29 cellular contexts compared by ENCODE assay signal in genomic region chr12:29962276-29963035, GRCh38.
"Had no signal": no experiment of that assay in that cellular context is flagged by ENCODE, and none has a peak within 500 bp of the region (broad histone marks: within the 10 kb centered on the region; RNA-seq: fewer than 3 reads in every experiment).

No MANE protein-coding gene starts in this region.

- H3K4me1 ChIP-seq: breast epithelium, colonic mucosa, gastrocnemius medialis, heart left ventricle had no signal

- ATAC-seq: activated CD4-positive, alpha-beta T cell treated with anti-CD3 and anti-CD28 coated beads for 36 hours; activated naive CD4-positive, alpha-beta T cell treated with anti-CD3 and anti-CD28 coated beads, Interleukin-2, amount 50 U/mL, for 72 hours; activated T-cell treated with anti-CD3 and anti-CD28 coated beads, Interleukin-2, amount 50 U/mL, for 72 hours; gastrocnemius medialis; heart left ventricle had no signal

- H3K9me3 ChIP-seq: ascending aorta, breast epithelium, colonic mucosa, gastrocnemius medialis, heart left ventricle had no signal

- H3K36me3 ChIP-seq: ascending aorta, breast epithelium, cardiac muscle cell, colonic mucosa, gastrocnemius medialis, heart left ventricle had no signal

- H3K9me3 Mint-ChIP-seq: activated CD4-positive, alpha-beta memory T cell treated with anti-CD3 and anti-CD28 coated beads, Interleukin-2, amount 10 ng/mL, durations not matched to agents 7 days and 5 days; activated CD4-positive, alpha-beta T cell treated with anti-CD3 and anti-CD28 coated beads, Interleukin-2, amount 10 ng/mL, durations not matched to agents 24 days and 14 days; activated naive CD8-positive, alpha-beta T cell treated with anti-CD3 and anti-CD28 coated beads, Interleukin-2, amount 10 ng/mL, durations not matched to agents 7 days and 5 days; activated T-cell treated with anti-CD3 and anti-CD28 coated beads, Interleukin-2, amount 50 U/mL, for 24 hours had no signal

- H3K27ac ChIP-seq: ascending aorta, breast epithelium, cardiac muscle cell, colonic mucosa, epithelial cell of prostate, gastrocnemius medialis, heart left ventricle had no signal

- DNase-seq: activated CD4-positive, alpha-beta memory T cell treated with anti-CD3 and anti-CD28 coated beads, Interleukin-2, amount 10 ng/mL, durations not matched to agents 7 days and 5 days; activated CD4-positive, alpha-beta T cell treated with anti-CD3 and anti-CD28 coated beads for 36 hours; activated CD4-positive, alpha-beta T cell treated with anti-CD3 and anti-CD28 coated beads, Interleukin-2, amount 10 ng/mL, durations not matched to agents 24 days and 14 days; activated CD4-positive, alpha-beta T cell treated with anti-CD3 and anti-CD28 coated beads, Interleukin-2, amount 50 U/mL, for 4 hours; activated CD4-positive, CD25-positive, alpha-beta regulatory T cell; activated CD4-positive, CD25-positive, alpha-beta regulatory T cell treated with anti-CD3 and anti-CD28 coated beads, Interleukin-2, amount 50 U/mL, for 72 hours; activated CD8-positive, alpha-beta memory T cell treated with anti-CD3 and anti-CD28 coated beads, Interleukin-2, amount 50 U/mL, for 48 hours; activated gamma-delta T cell; activated naive CD4-positive, alpha-beta T cell; activated naive CD4-positive, alpha-beta T cell treated with anti-CD3 and anti-CD28 coated beads, Interleukin-2, amount 10 ng/mL, durations not matched to agents 7 days and 5 days; activated naive CD8-positive, alpha-beta T cell treated with anti-CD3 and anti-CD28 coated beads, Interleukin-2, amount 10 ng/mL, durations not matched to agents 7 days and 5 days; activated T-cell treated with anti-CD3 and anti-CD28 coated beads for 4 hours; activated T-cell treated with anti-CD3 and anti-CD28 coated beads, Interleukin-2, amount 50 U/mL, for 24 hours; activated T-cell treated with anti-CD3 and anti-CD28 coated beads, Interleukin-2, amount 50 U/mL, for 72 hours; central memory CD4-positive, alpha-beta T cell; cerebellar nuclear complex; colonic mucosa; effector CD8-positive, alpha-beta T cell; foreskin fibroblast; gastrocnemius medialis; glutamatergic neuron; heart left ventricle; T-helper 2 cell had no signal

- H3K4me3 ChIP-seq: ascending aorta, breast epithelium, cardiac muscle cell, colonic mucosa, gastrocnemius medialis, heart left ventricle had no signal

- H3K27ac Mint-ChIP-seq: activated CD4-positive, alpha-beta memory T cell treated with anti-CD3 and anti-CD28 coated beads, Interleukin-2, amount 10 ng/mL, durations not matched to agents 7 days and 5 days; activated CD4-positive, alpha-beta T cell treated with anti-CD3 and anti-CD28 coated beads for 36 hours; activated CD4-positive, alpha-beta T cell treated with anti-CD3 and anti-CD28 coated beads, Interleukin-2, amount 10 ng/mL, durations not matched to agents 24 days and 14 days; activated naive CD4-positive, alpha-beta T cell treated with anti-CD3 and anti-CD28 coated beads, Interleukin-2, amount 10 ng/mL, durations not matched to agents 7 days and 5 days; activated naive CD4-positive, alpha-beta T cell treated with anti-CD3 and anti-CD28 coated beads, Interleukin-2, amount 50 U/mL, for 72 hours; activated naive CD8-positive, alpha-beta T cell treated with anti-CD3 and anti-CD28 coated beads, Interleukin-2, amount 10 ng/mL, durations not matched to agents 7 days and 5 days; activated T-cell treated with anti-CD3 and anti-CD28 coated beads, Interleukin-2, amount 50 U/mL, for 24 hours; activated T-cell treated with anti-CD3 and anti-CD28 coated beads, Interleukin-2, amount 50 U/mL, for 72 hours; brain had no signal

- H3K4me1 Mint-ChIP-seq: activated CD4-positive, alpha-beta memory T cell treated with anti-CD3 and anti-CD28 coated beads, Interleukin-2, amount 10 ng/mL, durations not matched to agents 7 days and 5 days; activated CD4-positive, alpha-beta T cell treated with anti-CD3 and anti-CD28 coated beads for 36 hours; activated CD4-positive, alpha-beta T cell treated with anti-CD3 and anti-CD28 coated beads, Interleukin-2, amount 10 ng/mL, durations not matched to agents 24 days and 14 days; activated naive CD4-positive, alpha-beta T cell treated with anti-CD3 and anti-CD28 coated beads, Interleukin-2, amount 10 ng/mL, durations not matched to agents 7 days and 5 days; activated naive CD8-positive, alpha-beta T cell treated with anti-CD3 and anti-CD28 coated beads, Interleukin-2, amount 10 ng/mL, durations not matched to agents 7 days and 5 days had no signal

- H3K27me3 Mint-ChIP-seq: activated CD4-positive, alpha-beta memory T cell treated with anti-CD3 and anti-CD28 coated beads, Interleukin-2, amount 10 ng/mL, durations not matched to agents 7 days and 5 days; activated CD4-positive, alpha-beta T cell treated with anti-CD3 and anti-CD28 coated beads for 36 hours; activated CD4-positive, alpha-beta T cell treated with anti-CD3 and anti-CD28 coated beads, Interleukin-2, amount 10 ng/mL, durations not matched to agents 24 days and 14 days; activated naive CD4-positive, alpha-beta T cell treated with anti-CD3 and anti-CD28 coated beads, Interleukin-2, amount 10 ng/mL, durations not matched to agents 7 days and 5 days; activated naive CD8-positive, alpha-beta T cell treated with anti-CD3 and anti-CD28 coated beads, Interleukin-2, amount 10 ng/mL, durations not matched to agents 7 days and 5 days; activated T-cell treated with anti-CD3 and anti-CD28 coated beads, Interleukin-2, amount 50 U/mL, for 24 hours; brain had no signal

- H3K4me3 Mint-ChIP-seq: activated CD4-positive, alpha-beta memory T cell treated with anti-CD3 and anti-CD28 coated beads, Interleukin-2, amount 10 ng/mL, durations not matched to agents 7 days and 5 days; activated CD4-positive, alpha-beta T cell treated with anti-CD3 and anti-CD28 coated beads for 36 hours; activated CD4-positive, alpha-beta T cell treated with anti-CD3 and anti-CD28 coated beads, Interleukin-2, amount 10 ng/mL, durations not matched to agents 24 days and 14 days; activated naive CD4-positive, alpha-beta T cell treated with anti-CD3 and anti-CD28 coated beads, Interleukin-2, amount 10 ng/mL, durations not matched to agents 7 days and 5 days; activated naive CD8-positive, alpha-beta T cell treated with anti-CD3 and anti-CD28 coated beads, Interleukin-2, amount 10 ng/mL, durations not matched to agents 7 days and 5 days; activated T-cell treated with anti-CD3 and anti-CD28 coated beads, Interleukin-2, amount 50 U/mL, for 24 hours; activated T-cell treated with anti-CD3 and anti-CD28 coated beads, Interleukin-2, amount 50 U/mL, for 72 hours; brain had no signal

- H3K36me3 Mint-ChIP-seq: activated naive CD4-positive, alpha-beta T cell treated with anti-CD3 and anti-CD28 coated beads, Interleukin-2, amount 10 ng/mL, durations not matched to agents 7 days and 5 days; activated naive CD4-positive, alpha-beta T cell treated with anti-CD3 and anti-CD28 coated beads, Interleukin-2, amount 50 U/mL, for 72 hours; activated naive CD8-positive, alpha-beta T cell treated with anti-CD3 and anti-CD28 coated beads, Interleukin-2, amount 10 ng/mL, durations not matched to agents 7 days and 5 days; brain had no signal
